14 cellular contexts compared by ENCODE assay signal in genomic region chr6:52176550-52176949, GRCh38. TPM values are rescaled to one million over a fixed set of nuclear protein-coding genes. Genes with fewer than 3 reads are reported as not detected.
DNase-seq lines count a peak whose midpoint lies in the region; ATAC-seq and TF ChIP-seq lines count a peak whose summit lies in the region.
"Had no signal": no experiment of that assay in that cellular context is flagged by ENCODE, and none has a peak within 500 bp of the region (broad histone marks: within the 10 kb centered on the region; RNA-seq: fewer than 3 reads in every experiment).

No MANE protein-coding gene starts in this region.

- CTCF ChIA-PET in CD4-positive, alpha-beta T cell (lab: Charles Lee), result no interaction called here

- 53 to 81% (median 68%) methylated on average over 1 of the region's 1 CpG for WGBS in heart left ventricle, 4 donors

- H3K36me3 Mint-ChIP-seq in immature natural killer cell, result no peaks in the 10 kb centered on the region
- H3K36me3 Mint-ChIP-seq in CD4-positive, alpha-beta T cell (ENCODE audit: low read depth), result no peaks in the 10 kb centered on the region
- H3K36me3 Mint-ChIP-seq: stimulated activated naive B cell treated with anti-CD40 and anti-IgM and Interleukin-4, amounts not matched to agents 10 μg/mL and 1 μg/mL and 100 μg/mL, for 72 hours had no signal

- H3K4me1 ChIP-seq in heart left ventricle, result no peaks in the 10 kb centered on the region
- H3K4me1 ChIP-seq: sigmoid colon had no signal

- peaks cover 20 to 36% of the 10 kb centered on the region in 2 donors for H3K4me1 Mint-ChIP-seq in immature natural killer cell
- peaks cover 6% of the 10 kb centered on the region for H3K4me1 Mint-ChIP-seq in CD4-positive, alpha-beta T cell (ENCODE audit: low read depth)

- POLR2A ChIA-PET in CD4-positive, alpha-beta T cell (lab: Charles Lee), result no interaction called here

- H3K4me3 ChIP-seq in Jurkat, Clone E6-1 (ENCODE audit: low read length), result no peak overlapping the region
- no peak overlapping the region for H3K4me3 ChIP-seq in heart left ventricle
- H3K4me3 ChIP-seq: sigmoid colon, SK-N-MC had no signal

- peak overlapping the region in 2 of 5 donors; percentile 4 to 46 for H3K4me3 Mint-ChIP-seq in immature natural killer cell
- H3K4me3 Mint-ChIP-seq in CD4-positive, alpha-beta T cell, result no peak overlapping the region
- H3K4me3 Mint-ChIP-seq: stimulated activated naive B cell treated with anti-CD40 and anti-IgM and Interleukin-4, amounts not matched to agents 10 μg/mL and 1 μg/mL and 100 μg/mL, for 72 hours had no signal

- H3K27me3 Mint-ChIP-seq in immature natural killer cell (ENCODE audit: low read depth in 3 of 3), result peaks cover 7 to 18% (median 17%) of the 10 kb centered on the region in 3 donors
- no peaks in the 10 kb centered on the region for H3K27me3 Mint-ChIP-seq in CD4-positive, alpha-beta T cell
- H3K27me3 Mint-ChIP-seq: stimulated activated naive B cell treated with anti-CD40 and anti-IgM and Interleukin-4, amounts not matched to agents 10 μg/mL and 1 μg/mL and 100 μg/mL, for 72 hours had no signal

- peaks cover 0 to 2% (median 0%) of the 10 kb centered on the region in 6 donors for H3K9me3 Mint-ChIP-seq in immature natural killer cell
- H3K9me3 Mint-ChIP-seq in CD4-positive, alpha-beta T cell, result no peaks in the 10 kb centered on the region
- H3K9me3 Mint-ChIP-seq: stimulated activated naive B cell treated with anti-CD40 and anti-IgM and Interleukin-4, amounts not matched to agents 10 μg/mL and 1 μg/mL and 100 μg/mL, for 72 hours had no signal

- no peak for TF ChIP-seq CTCF in heart left ventricle (IDR thresholded peaks at IDR 0.05)
- TF ChIP-seq CTCF in CD4-positive, alpha-beta T cell (IDR thresholded peaks at IDR 0.05), result no peak

- ATAC-seq in HG02610 (IDR thresholded peaks at IDR 0.05; ENCODE audit: unreplicated experiment) (peak; percentile 75), heart left ventricle (no peak)
- ATAC-seq in CD4-positive, alpha-beta T cell (ENCODE audit: poor library complexity), result no peak
- ATAC-seq: stimulated activated naive B cell treated with anti-CD40 and anti-IgM and Interleukin-4, amounts not matched to agents 10 μg/mL and 1 μg/mL and 100 μg/mL, for 72 hours had no signal

- H3K36me3 ChIP-seq in heart left ventricle, result no peaks in the 10 kb centered on the region
- H3K36me3 ChIP-seq: sigmoid colon had no signal

- H3K27ac ChIP-seq in heart left ventricle, result no peak overlapping the region
- H3K27ac ChIP-seq in CD4-positive, alpha-beta T cell (ENCODE audit: low read depth, low read length), result no peak overlapping the region
- H3K27ac ChIP-seq: 22Rv1, sigmoid colon, SK-N-MC had no signal

- H3K27me3 ChIP-seq in heart left ventricle, result no peaks in the 10 kb centered on the region
- no peaks in the 10 kb centered on the region for H3K27me3 ChIP-seq in CD4-positive, alpha-beta T cell (ENCODE audit: control insufficient read depth, insufficient read depth, low read length)
- H3K27me3 ChIP-seq: sigmoid colon had no signal

- DNase-seq in NCI-H1417 (lab: John Stamatoyannopoulos, UW) (peak; percentile 70 to 97 (median 92)), NCI-H1417 treated with DMSO at 0.1 percent for 48 hours (lab: John Stamatoyannopoulos, UW) (no peak), immature natural killer cell (peak; percentile 65 to 75 (median 74)), heart left ventricle (no peak), NCI-H2171 treated with DMSO at 0.1 percent for 48 hours (lab: John Stamatoyannopoulos, UW) (no peak)
- DNase-seq in Jurkat, Clone E6-1 (ENCODE audit: low read depth, low spot score), result peak; percentile 75
- no peak for DNase-seq in CD4-positive, alpha-beta T cell
- DNase-seq: activated effector memory CD4-positive, alpha-beta T cell treated with anti-CD3 and anti-CD28 coated beads, Interleukin-2, amount 50 U/mL, for 16 hours; sigmoid colon; stimulated activated naive B cell treated with anti-CD40 and anti-IgM and Interleukin-4, amounts not matched to agents 10 μg/mL and 1 μg/mL and 100 μg/mL, for 72 hours had no signal

- H3K9me3 ChIP-seq in heart left ventricle, result no peaks in the 10 kb centered on the region
- no peaks in the 10 kb centered on the region for H3K9me3 ChIP-seq in CD4-positive, alpha-beta T cell (ENCODE audit: control insufficient read depth, low read length)
- H3K9me3 ChIP-seq: sigmoid colon had no signal

- peak overlapping the region in 1 of 6 donors; percentile 74 for H3K27ac Mint-ChIP-seq in immature natural killer cell
- H3K27ac Mint-ChIP-seq in CD4-positive, alpha-beta T cell, result no peak overlapping the region
- H3K27ac Mint-ChIP-seq: stimulated activated naive B cell treated with anti-CD40 and anti-IgM and Interleukin-4, amounts not matched to agents 10 μg/mL and 1 μg/mL and 100 μg/mL, for 72 hours had no signal

- no peak for TF ChIP-seq POLR2A in heart left ventricle (IDR thresholded peaks at IDR 0.05)

- intact Hi-C loops in heart left ventricle (cut with DNase I), result no loop called here
- intact Hi-C loops in CD4-positive, alpha-beta T cell (cut with DNase I, micrococcal nuclease), result no loop called here

RNA-seq across cellular contexts. Expression of gene IL17A, which starts 9.6 kb away (rescaled TPM):
- not detected for polyA plus RNA-seq in Jurkat, Clone E6-1 (2012; ENCODE audit: insufficient read depth, insufficient read length)
- polyA plus RNA-seq in immature natural killer cell, result under 1 TPM in 1 of 3 donors, not detected in 2; 0.19 TPM
- not detected for total RNA-seq in heart left ventricle
- not detected for polyA plus RNA-seq in heart left ventricle
- under 1 TPM in 1 of 2 experiments, not detected in 1; 0.14 TPM for total RNA-seq in CD4-positive, alpha-beta T cell
- total RNA-seq: kidney epithelial cell, sigmoid colon had no signal

Comparison
In these comparisons a context has a peak if more than half of its experiments do, and no peak if none do; other contexts are left out.
1. DNase-seq: peak in NCI-H1417 (3 of 3), Jurkat, Clone E6-1 (single experiment) and immature natural killer cell (3 of 3); none in NCI-H1417 treated with DMSO at 0.1 percent for 48 hours (single experiment), heart left ventricle (0 of 5), NCI-H2171 treated with DMSO at 0.1 percent for 48 hours (single experiment) and CD4-positive, alpha-beta T cell (0 of 10).